Comparison of ENCODE assay signal across 1 cellular context in the genomic region with DNA sequence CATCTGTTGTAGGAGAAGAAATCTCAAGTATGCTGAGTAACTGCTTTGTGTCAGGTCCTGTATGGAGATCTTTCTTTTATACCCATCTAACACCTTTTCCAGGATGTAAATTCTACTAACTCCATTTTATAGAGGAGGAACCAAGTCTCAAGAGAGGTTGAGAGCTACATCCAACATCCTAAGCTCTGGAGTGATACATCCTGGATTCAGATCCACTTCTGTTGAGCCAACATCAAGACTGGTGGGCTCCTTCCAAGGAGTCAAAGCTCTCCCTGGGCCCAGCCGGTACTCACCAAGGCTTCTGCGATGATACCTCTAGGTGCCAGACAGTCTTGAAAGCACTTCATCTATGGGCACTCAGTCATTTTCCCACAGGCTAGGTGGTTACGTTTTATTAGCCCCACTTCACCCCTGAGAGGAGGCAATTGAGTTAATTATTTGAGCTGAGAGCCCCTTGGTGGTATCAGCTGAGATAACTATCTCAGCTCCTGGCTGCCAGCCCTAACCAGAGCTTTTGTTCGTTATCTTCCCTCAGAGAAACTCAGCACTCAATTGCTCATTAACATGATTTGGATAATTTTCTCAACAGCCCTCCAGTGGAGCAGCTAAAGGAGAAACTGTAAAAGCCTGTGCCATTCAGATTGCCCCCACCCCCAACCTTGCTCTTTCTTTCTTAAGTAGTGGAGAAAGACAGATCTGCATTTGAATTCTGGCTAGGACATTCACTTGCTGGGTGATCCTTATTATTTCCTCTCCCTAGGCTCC.
A peak's percentile ranks its signal among the peaks of the same experiment; 100 is the strongest.
TF ChIP-seq lines count a peak whose summit lies in the region.

No MANE protein-coding gene starts in this region.

TF ChIP-seq in H1, 55 proteins besides CTCF, POLR2A, EP300 and RAD21:
- TF ChIP-seq, protein P1, sequence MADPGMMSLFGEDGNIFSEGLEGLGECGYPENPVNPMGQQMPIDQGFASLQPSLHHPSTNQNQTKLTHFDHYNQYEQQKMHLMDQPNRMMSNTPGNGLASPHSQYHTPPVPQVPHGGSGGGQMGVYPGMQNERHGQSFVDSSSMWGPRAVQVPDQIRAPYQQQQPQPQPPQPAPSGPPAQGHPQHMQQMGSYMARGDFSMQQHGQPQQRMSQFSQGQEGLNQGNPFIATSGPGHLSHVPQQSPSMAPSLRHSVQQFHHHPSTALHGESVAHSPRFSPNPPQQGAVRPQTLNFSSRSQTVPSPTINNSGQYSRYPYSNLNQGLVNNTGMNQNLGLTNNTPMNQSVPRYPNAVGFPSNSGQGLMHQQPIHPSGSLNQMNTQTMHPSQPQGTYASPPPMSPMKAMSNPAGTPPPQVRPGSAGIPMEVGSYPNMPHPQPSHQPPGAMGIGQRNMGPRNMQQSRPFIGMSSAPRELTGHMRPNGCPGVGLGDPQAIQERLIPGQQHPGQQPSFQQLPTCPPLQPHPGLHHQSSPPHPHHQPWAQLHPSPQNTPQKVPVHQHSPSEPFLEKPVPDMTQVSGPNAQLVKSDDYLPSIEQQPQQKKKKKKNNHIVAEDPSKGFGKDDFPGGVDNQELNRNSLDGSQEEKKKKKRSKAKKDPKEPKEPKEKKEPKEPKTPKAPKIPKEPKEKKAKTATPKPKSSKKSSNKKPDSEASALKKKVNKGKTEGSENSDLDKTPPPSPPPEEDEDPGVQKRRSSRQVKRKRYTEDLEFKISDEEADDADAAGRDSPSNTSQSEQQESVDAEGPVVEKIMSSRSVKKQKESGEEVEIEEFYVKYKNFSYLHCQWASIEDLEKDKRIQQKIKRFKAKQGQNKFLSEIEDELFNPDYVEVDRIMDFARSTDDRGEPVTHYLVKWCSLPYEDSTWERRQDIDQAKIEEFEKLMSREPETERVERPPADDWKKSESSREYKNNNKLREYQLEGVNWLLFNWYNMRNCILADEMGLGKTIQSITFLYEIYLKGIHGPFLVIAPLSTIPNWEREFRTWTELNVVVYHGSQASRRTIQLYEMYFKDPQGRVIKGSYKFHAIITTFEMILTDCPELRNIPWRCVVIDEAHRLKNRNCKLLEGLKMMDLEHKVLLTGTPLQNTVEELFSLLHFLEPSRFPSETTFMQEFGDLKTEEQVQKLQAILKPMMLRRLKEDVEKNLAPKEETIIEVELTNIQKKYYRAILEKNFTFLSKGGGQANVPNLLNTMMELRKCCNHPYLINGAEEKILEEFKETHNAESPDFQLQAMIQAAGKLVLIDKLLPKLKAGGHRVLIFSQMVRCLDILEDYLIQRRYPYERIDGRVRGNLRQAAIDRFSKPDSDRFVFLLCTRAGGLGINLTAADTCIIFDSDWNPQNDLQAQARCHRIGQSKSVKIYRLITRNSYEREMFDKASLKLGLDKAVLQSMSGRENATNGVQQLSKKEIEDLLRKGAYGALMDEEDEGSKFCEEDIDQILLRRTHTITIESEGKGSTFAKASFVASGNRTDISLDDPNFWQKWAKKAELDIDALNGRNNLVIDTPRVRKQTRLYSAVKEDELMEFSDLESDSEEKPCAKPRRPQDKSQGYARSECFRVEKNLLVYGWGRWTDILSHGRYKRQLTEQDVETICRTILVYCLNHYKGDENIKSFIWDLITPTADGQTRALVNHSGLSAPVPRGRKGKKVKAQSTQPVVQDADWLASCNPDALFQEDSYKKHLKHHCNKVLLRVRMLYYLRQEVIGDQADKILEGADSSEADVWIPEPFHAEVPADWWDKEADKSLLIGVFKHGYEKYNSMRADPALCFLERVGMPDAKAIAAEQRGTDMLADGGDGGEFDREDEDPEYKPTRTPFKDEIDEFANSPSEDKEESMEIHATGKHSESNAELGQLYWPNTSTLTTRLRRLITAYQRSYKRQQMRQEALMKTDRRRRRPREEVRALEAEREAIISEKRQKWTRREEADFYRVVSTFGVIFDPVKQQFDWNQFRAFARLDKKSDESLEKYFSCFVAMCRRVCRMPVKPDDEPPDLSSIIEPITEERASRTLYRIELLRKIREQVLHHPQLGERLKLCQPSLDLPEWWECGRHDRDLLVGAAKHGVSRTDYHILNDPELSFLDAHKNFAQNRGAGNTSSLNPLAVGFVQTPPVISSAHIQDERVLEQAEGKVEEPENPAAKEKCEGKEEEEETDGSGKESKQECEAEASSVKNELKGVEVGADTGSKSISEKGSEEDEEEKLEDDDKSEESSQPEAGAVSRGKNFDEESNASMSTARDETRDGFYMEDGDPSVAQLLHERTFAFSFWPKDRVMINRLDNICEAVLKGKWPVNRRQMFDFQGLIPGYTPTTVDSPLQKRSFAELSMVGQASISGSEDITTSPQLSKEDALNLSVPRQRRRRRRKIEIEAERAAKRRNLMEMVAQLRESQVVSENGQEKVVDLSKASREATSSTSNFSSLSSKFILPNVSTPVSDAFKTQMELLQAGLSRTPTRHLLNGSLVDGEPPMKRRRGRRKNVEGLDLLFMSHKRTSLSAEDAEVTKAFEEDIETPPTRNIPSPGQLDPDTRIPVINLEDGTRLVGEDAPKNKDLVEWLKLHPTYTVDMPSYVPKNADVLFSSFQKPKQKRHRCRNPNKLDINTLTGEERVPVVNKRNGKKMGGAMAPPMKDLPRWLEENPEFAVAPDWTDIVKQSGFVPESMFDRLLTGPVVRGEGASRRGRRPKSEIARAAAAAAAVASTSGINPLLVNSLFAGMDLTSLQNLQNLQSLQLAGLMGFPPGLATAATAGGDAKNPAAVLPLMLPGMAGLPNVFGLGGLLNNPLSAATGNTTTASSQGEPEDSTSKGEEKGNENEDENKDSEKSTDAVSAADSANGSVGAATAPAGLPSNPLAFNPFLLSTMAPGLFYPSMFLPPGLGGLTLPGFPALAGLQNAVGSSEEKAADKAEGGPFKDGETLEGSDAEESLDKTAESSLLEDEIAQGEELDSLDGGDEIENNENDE (IDR thresholded peaks at IDR 0.05; ENCODE audit: insufficient replicate concordance, low read length) = peak; percentile 57
- TF ChIP-seq TBP (IDR thresholded peaks at IDR 0.05; ENCODE audit: low read depth, low read length) = no peak
- no peak for TF ChIP-seq CEBPB (IDR thresholded peaks at IDR 0.05; ENCODE audit: low read depth, low read length)
- TF ChIP-seq BCL11A (IDR thresholded peaks at IDR 0.05; ENCODE audit: low read depth in 2 of 2, low read length in 2 of 2) = no peak
- peak; percentile 30 for TF ChIP-seq TAF7 (optimal IDR thresholded peaks at IDR 0.05; ENCODE audit: borderline replicate concordance, low read depth, low read length)
- no peak for TF ChIP-seq ZNF274 (IDR thresholded peaks at IDR 0.05; ENCODE audit: borderline replicate concordance, extremely low read depth, low read length)
- peak; percentile 48 for TF ChIP-seq ASH2L (IDR thresholded peaks at IDR 0.05; ENCODE audit: low read length)
- no peak for TF ChIP-seq TEAD4 (IDR thresholded peaks at IDR 0.05; ENCODE audit: low read depth, low read length)
- TF ChIP-seq, protein P2, sequence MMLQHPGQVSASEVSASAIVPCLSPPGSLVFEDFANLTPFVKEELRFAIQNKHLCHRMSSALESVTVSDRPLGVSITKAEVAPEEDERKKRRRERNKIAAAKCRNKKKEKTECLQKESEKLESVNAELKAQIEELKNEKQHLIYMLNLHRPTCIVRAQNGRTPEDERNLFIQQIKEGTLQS (IDR thresholded peaks at IDR 0.05; ENCODE audit: insufficient read depth, low read depth, low read length) = no peak
- no peak for TF ChIP-seq SUZ12 (IDR thresholded peaks at IDR 0.05; ENCODE audit: low read length)
- TF ChIP-seq SIX5 (IDR thresholded peaks at IDR 0.05; ENCODE audit: low read depth, low read length) = no peak
- no peak for TF ChIP-seq TAF1 (IDR thresholded peaks at IDR 0.05; ENCODE audit: low read depth, low read length)
- TF ChIP-seq NRF1 (IDR thresholded peaks at IDR 0.05; ENCODE audit: low read depth, low read length) = no peak
- no peak for TF ChIP-seq HDAC6 (IDR thresholded peaks at IDR 0.05; ENCODE audit: low read depth, low read length)
- no peak for TF ChIP-seq CHD2 (IDR thresholded peaks at IDR 0.05; ENCODE audit: low read length)
- no peak for TF ChIP-seq BRCA1 (IDR thresholded peaks at IDR 0.05; ENCODE audit: low read depth, low read length)
- no peak for TF ChIP-seq FOSL1 (IDR thresholded peaks at IDR 0.05; ENCODE audit: insufficient read depth, low read depth, low read length)
- peak; percentile 78 to 92; a peak in 3 of 4 replicates for TF ChIP-seq HDAC2 (IDR thresholded peaks at IDR 0.05; ENCODE audit: borderline replicate concordance in 1 of 2, low read depth in 2 of 2, low read length in 2 of 2)
- TF ChIP-seq JUN (IDR thresholded peaks at IDR 0.05; ENCODE audit: low read depth, low read length) = no peak
- no peak for TF ChIP-seq GABPA (IDR thresholded peaks at IDR 0.05; ENCODE audit: borderline replicate concordance, insufficient read depth, low read length)
- no peak for TF ChIP-seq KDM1A (IDR thresholded peaks at IDR 0.05; ENCODE audit: borderline replicate concordance, low read length)
- TF ChIP-seq KDM4A (IDR thresholded peaks at IDR 0.05; ENCODE audit: low read depth, low read length, severe bottlenecking) = no peak
- TF ChIP-seq NANOG (IDR thresholded peaks at IDR 0.05; ENCODE audit: insufficient read depth, low read depth, low read length, poor library complexity, severe bottlenecking) = peak; percentile 63
- TF ChIP-seq, protein P3, sequence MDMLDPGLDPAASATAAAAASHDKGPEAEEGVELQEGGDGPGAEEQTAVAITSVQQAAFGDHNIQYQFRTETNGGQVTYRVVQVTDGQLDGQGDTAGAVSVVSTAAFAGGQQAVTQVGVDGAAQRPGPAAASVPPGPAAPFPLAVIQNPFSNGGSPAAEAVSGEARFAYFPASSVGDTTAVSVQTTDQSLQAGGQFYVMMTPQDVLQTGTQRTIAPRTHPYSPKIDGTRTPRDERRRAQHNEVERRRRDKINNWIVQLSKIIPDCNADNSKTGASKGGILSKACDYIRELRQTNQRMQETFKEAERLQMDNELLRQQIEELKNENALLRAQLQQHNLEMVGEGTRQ (IDR thresholded peaks at IDR 0.05; ENCODE audit: low read length) = no peak
- no peak for TF ChIP-seq YY1 (IDR thresholded peaks at IDR 0.05; ENCODE audit: low read depth, low read length)
- no peak for TF ChIP-seq EZH2 (IDR thresholded peaks at IDR 0.05; ENCODE audit: low read depth, low read length, severe bottlenecking)
- no peak for TF ChIP-seq JUND (IDR thresholded peaks at IDR 0.05; ENCODE audit: low read length)
- TF ChIP-seq SP1 (IDR thresholded peaks at IDR 0.05; ENCODE audit: low read depth, low read length) = peak; percentile 75
- TF ChIP-seq, protein P4, sequence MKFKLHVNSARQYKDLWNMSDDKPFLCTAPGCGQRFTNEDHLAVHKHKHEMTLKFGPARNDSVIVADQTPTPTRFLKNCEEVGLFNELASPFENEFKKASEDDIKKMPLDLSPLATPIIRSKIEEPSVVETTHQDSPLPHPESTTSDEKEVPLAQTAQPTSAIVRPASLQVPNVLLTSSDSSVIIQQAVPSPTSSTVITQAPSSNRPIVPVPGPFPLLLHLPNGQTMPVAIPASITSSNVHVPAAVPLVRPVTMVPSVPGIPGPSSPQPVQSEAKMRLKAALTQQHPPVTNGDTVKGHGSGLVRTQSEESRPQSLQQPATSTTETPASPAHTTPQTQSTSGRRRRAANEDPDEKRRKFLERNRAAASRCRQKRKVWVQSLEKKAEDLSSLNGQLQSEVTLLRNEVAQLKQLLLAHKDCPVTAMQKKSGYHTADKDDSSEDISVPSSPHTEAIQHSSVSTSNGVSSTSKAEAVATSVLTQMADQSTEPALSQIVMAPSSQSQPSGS (IDR thresholded peaks at IDR 0.05; ENCODE audit: low read length) = peak; percentile 82
- no peak for TF ChIP-seq PHF8 (conservative IDR thresholded peaks at IDR 0.05; ENCODE audit: low read depth, low read length)
- no peak for TF ChIP-seq POU5F1 (IDR thresholded peaks at IDR 0.05; ENCODE audit: low read depth, low read length)
